20 cellular contexts compared by ENCODE assay signal in genomic region chr4:86730310-86730709, GRCh38.
A peak's percentile ranks its signal among the peaks of the same experiment; 100 is the strongest.
DNase-seq lines count a peak whose midpoint lies in the region; ATAC-seq, FAIRE-seq and TF ChIP-seq lines count a peak whose summit lies in the region.
"Had no signal": no experiment of that assay in that cellular context is flagged by ENCODE, and none has a peak within 500 bp of the region (broad histone marks: within the 10 kb centered on the region; RNA-seq: fewer than 3 reads in every experiment).

No MANE protein-coding gene starts in this region.

- intact Hi-C loops in CD4-positive, alpha-beta memory T cell (cut with micrococcal nuclease): no loop called here

- H3K27ac Mint-ChIP-seq in CD4-positive, alpha-beta memory T cell: peak overlapping the region in 3 of 7 donors; percentile 49 to 64 (median 64)
- no peak overlapping the region for H3K27ac Mint-ChIP-seq in GM23338
- H3K27ac Mint-ChIP-seq in activated CD4-positive, alpha-beta memory T cell treated with anti-CD3 and anti-CD28 coated beads, Interleukin-2, amount 10 ng/mL, durations not matched to agents 7 days and 5 days: no peak overlapping the region
- H3K27ac Mint-ChIP-seq: activated T-helper 2 cell treated with anti-CD3 and anti-CD28 coated beads, Interferon-gamma antibody, Interleukin-2, Interleukin-4, amounts not matched to agents 10 μg/mL and 5 μg/mL and 100 μg/mL, durations not matched to agents 14 hours and 24 hours and 36 hours had no signal

- peaks cover 0 to 5% of the 10 kb centered on the region in 2 donors for H3K27me3 Mint-ChIP-seq in CD4-positive, alpha-beta memory T cell
- no peaks in the 10 kb centered on the region for H3K27me3 Mint-ChIP-seq in GM23338 (ENCODE audit: insufficient read depth, low read depth, poor library complexity)
- no peaks in the 10 kb centered on the region for H3K27me3 Mint-ChIP-seq in activated CD4-positive, alpha-beta memory T cell treated with anti-CD3 and anti-CD28 coated beads, Interleukin-2, amount 10 ng/mL, durations not matched to agents 7 days and 5 days

- no peak for TF ChIP-seq CTCF in GM23338 (conservative IDR thresholded peaks at IDR 0.05; ENCODE audit: low read depth in 2 of 2)

- H3K4me1 ChIP-seq in CD4-positive, alpha-beta memory T cell (ENCODE audit: insufficient read depth, low read length): no peaks in the 10 kb centered on the region
- H3K4me1 ChIP-seq in GM23338 (ENCODE audit: insufficient read depth) (peaks cover 3% of the 10 kb centered on the region; the same call in 1 of the 2 replicates), small intestine (ENCODE audit: control insufficient read depth in 2 of 2, insufficient read depth in 1 of 2, low read depth in 1 of 2, low read length in 1 of 2) (no peaks in the 10 kb centered on the region)
- H3K4me1 ChIP-seq: Caco-2, colonic mucosa had no signal

- WGBS in small intestine, 3 donors: 67 to 73% (median 69%) methylated on average over 10 of the region's 10 CpGs

- no peaks in the 10 kb centered on the region for H4K20me1 ChIP-seq in GM23338 (replicated peaks; ENCODE audit: insufficient read depth)

- no peaks in the 10 kb centered on the region for H3F3A ChIP-seq in GM23338 (replicated peaks; ENCODE audit: low read depth)

- 0 out of 2 replicates have a peak, but pooled peaks cover 10% of the 10 kb centered on the region for H3K9me2 ChIP-seq in GM23338 (ENCODE audit: insufficient read depth)

- ATAC-seq in GM23338: peak; percentile 67

- peak; percentile 6 to 53 (median 44) for DNase-seq in CD4-positive, alpha-beta memory T cell
- DNase-seq in GM23338 (ENCODE audit: low spot score) (peak; percentile 68), iPS DF 4.7 (ENCODE audit: extremely low read depth, low spot score) (peak; percentile 2), SHP77 treated with DMSO at 0.1 percent for 48 hours (lab: John Stamatoyannopoulos, UW) (no peak), small intestine (no peak), NCI-H187 (lab: John Stamatoyannopoulos, UW) (no peak), SIG-M5 (lab: John Stamatoyannopoulos, UW) (no peak)
- DNase-seq in activated CD4-positive, alpha-beta memory T cell treated with anti-CD3 and anti-CD28 coated beads, Interleukin-2, amount 10 ng/mL, durations not matched to agents 7 days and 5 days: peak; percentile 35
- DNase-seq: Caco-2, colonic mucosa, GDM1, NCI-H1417, SW 1271, WERI-Rb-1 had no signal

- H3K4me3 ChIP-seq in CD4-positive, alpha-beta memory T cell (ENCODE audit: low read length in 2 of 2): no peak overlapping the region
- no peak overlapping the region for H3K4me3 ChIP-seq in GM23338
- H3K4me3 ChIP-seq in small intestine (ENCODE audit: low read depth in 1 of 2, low read length in 2 of 2): no peak overlapping the region
- H3K4me3 ChIP-seq: colonic mucosa, skin epidermis had no signal

- no peaks in the 10 kb centered on the region for H3K36me3 ChIP-seq in CD4-positive, alpha-beta memory T cell (ENCODE audit: insufficient read depth, low read length)
- H3K36me3 ChIP-seq in GM23338 (ENCODE audit: insufficient read depth): no peaks in the 10 kb centered on the region; the same call in none of the 2 replicates
- H3K36me3 ChIP-seq in small intestine (ENCODE audit: control insufficient read depth in 2 of 2, insufficient read depth in 2 of 2, low read length in 2 of 2): no peaks in the 10 kb centered on the region
- H3K36me3 ChIP-seq: colonic mucosa had no signal

- POLR2A ChIA-PET in CD4-positive, alpha-beta memory T cell (lab: Charles Lee; ENCODE audit: partially characterized antibody): interaction anchor here (1.5 kb wide), 1 partner anchor 10 kb away, joined by 4 read pairs; no protein-coding TSS in a partner anchor
- POLR2A ChIA-PET in activated CD4-positive, alpha-beta memory T cell treated with anti-CD3 and anti-CD28 coated beads, Interleukin-2, amount 10 ng/mL, durations not matched to agents 7 days and 5 days (lab: Charles Lee): no interaction called here

- peaks cover 3 to 61% of the 10 kb centered on the region in 2 donors for H3K36me3 Mint-ChIP-seq in CD4-positive, alpha-beta memory T cell
- peaks cover 67% of the 10 kb centered on the region for H3K36me3 Mint-ChIP-seq in GM23338 (ENCODE audit: low read depth)
- peaks cover 2% of the 10 kb centered on the region for H3K36me3 Mint-ChIP-seq in activated CD4-positive, alpha-beta memory T cell treated with anti-CD3 and anti-CD28 coated beads, Interleukin-2, amount 10 ng/mL, durations not matched to agents 7 days and 5 days (ENCODE audit: low read depth)

- peak overlapping the region in 2 of 8 donors; percentile 39 to 54 for H3K4me3 Mint-ChIP-seq in CD4-positive, alpha-beta memory T cell
- no peak overlapping the region for H3K4me3 Mint-ChIP-seq in GM23338
- H3K4me3 Mint-ChIP-seq in activated CD4-positive, alpha-beta memory T cell treated with anti-CD3 and anti-CD28 coated beads, Interleukin-2, amount 10 ng/mL, durations not matched to agents 7 days and 5 days: no peak overlapping the region

- peaks cover 0 to 4% (median 0%) of the 10 kb centered on the region in 4 donors for H3K4me1 Mint-ChIP-seq in CD4-positive, alpha-beta memory T cell
- H3K4me1 Mint-ChIP-seq in GM23338: peaks cover 2% of the 10 kb centered on the region; the same call in 1 of the 3 replicates
- peaks cover 4% of the 10 kb centered on the region for H3K4me1 Mint-ChIP-seq in activated CD4-positive, alpha-beta memory T cell treated with anti-CD3 and anti-CD28 coated beads, Interleukin-2, amount 10 ng/mL, durations not matched to agents 7 days and 5 days

- H2AFZ ChIP-seq in GM23338: no peak overlapping the region

- CTCF ChIA-PET in CD4-positive, alpha-beta memory T cell (lab: Charles Lee; ENCODE audit: partially characterized antibody): no interaction called here
- CTCF ChIA-PET in activated CD4-positive, alpha-beta memory T cell treated with anti-CD3 and anti-CD28 coated beads, Interleukin-2, amount 10 ng/mL, durations not matched to agents 7 days and 5 days (lab: Charles Lee): interaction anchor here (1.5 kb wide), 1 partner anchor 232 kb away, joined by 5 read pairs; no protein-coding TSS in a partner anchor

- no peaks in the 10 kb centered on the region for H3K9me3 ChIP-seq in CD4-positive, alpha-beta memory T cell (ENCODE audit: control insufficient read depth in 1 of 2, low read length in 2 of 2)
- no peaks in the 10 kb centered on the region for H3K9me3 ChIP-seq in small intestine (ENCODE audit: control insufficient read depth, low read depth)
- H3K9me3 ChIP-seq: Caco-2, colonic mucosa had no signal

- peaks cover 8% of the 10 kb centered on the region; the same call in 1 of the 2 replicates for H3K79me2 ChIP-seq in GM23338 (replicated peaks; ENCODE audit: insufficient read depth)

- no peaks in the 10 kb centered on the region for H3K27me3 ChIP-seq in CD4-positive, alpha-beta memory T cell (ENCODE audit: insufficient read depth, low read length)
- H3K27me3 ChIP-seq in GM23338 (ENCODE audit: insufficient read depth) (no peaks in the 10 kb centered on the region), small intestine (ENCODE audit: control insufficient read depth in 2 of 2, insufficient read depth in 2 of 2, low read length in 2 of 2) (no peaks in the 10 kb centered on the region)
- H3K27me3 ChIP-seq: colonic mucosa had no signal

- H3K4me2 ChIP-seq in GM23338: no peak overlapping the region
- H3K4me2 ChIP-seq: KMS-11 had no signal

- peaks cover 0 to 26% (median 14%) of the 10 kb centered on the region in 8 donors for H3K9me3 Mint-ChIP-seq in CD4-positive, alpha-beta memory T cell
- peaks cover 22% of the 10 kb centered on the region for H3K9me3 Mint-ChIP-seq in GM23338
- peaks cover 2% of the 10 kb centered on the region for H3K9me3 Mint-ChIP-seq in activated CD4-positive, alpha-beta memory T cell treated with anti-CD3 and anti-CD28 coated beads, Interleukin-2, amount 10 ng/mL, durations not matched to agents 7 days and 5 days
- H3K9me3 Mint-ChIP-seq: activated T-helper 2 cell treated with anti-CD3 and anti-CD28 coated beads, Interferon-gamma antibody, Interleukin-2, Interleukin-4, amounts not matched to agents 10 μg/mL and 5 μg/mL and 100 μg/mL, durations not matched to agents 14 hours and 24 hours and 36 hours had no signal

- no peak for FAIRE-seq in small intestine (lab: Jason Lieb, UNC)
- FAIRE-seq: frontal cortex had no signal

- no peak overlapping the region for H3K27ac ChIP-seq in CD4-positive, alpha-beta memory T cell (ENCODE audit: low read depth, low read length)
- H3K27ac ChIP-seq in GM23338 (ENCODE audit: low read depth): no peak overlapping the region
- H3K27ac ChIP-seq in small intestine (ENCODE audit: low read depth in 1 of 2, low read length in 1 of 2): no peak overlapping the region
- H3K27ac ChIP-seq: colonic mucosa, epithelial cell of prostate, KMS-11, RWPE1, skin epidermis, WERI-Rb-1 had no signal

TF ChIP-seq in GM23338, 12 proteins besides CTCF, POLR2A, EP300 and RAD21 (continues in another document):
- TF ChIP-seq POLR2AphosphoS5 (IDR thresholded peaks at IDR 0.05; ENCODE audit: low read depth): no peak
- no peak for TF ChIP-seq REST (IDR thresholded peaks at IDR 0.05; ENCODE audit: unreplicated experiment)
- TF ChIP-seq JUNB (IDR thresholded peaks at IDR 0.05; ENCODE audit: unreplicated experiment): no peak
- TF ChIP-seq ZNF331 (CRISPR knock-in tag; IDR thresholded peaks at IDR 0.05; ENCODE audit: low read depth): no peak
- TF ChIP-seq NANOG (IDR thresholded peaks at IDR 0.05; ENCODE audit: borderline replicate concordance): no peak
- TF ChIP-seq ZNF114 (CRISPR knock-in tag; IDR thresholded peaks at IDR 0.05): no peak

Comparison
In these comparisons a context has a peak if more than half of its experiments do, and no peak if none do; other contexts are left out.
1. DNase-seq: peak in CD4-positive, alpha-beta memory T cell (5 of 5), GM23338 (single experiment), activated CD4-positive, alpha-beta memory T cell treated with anti-CD3 and anti-CD28 coated beads, Interleukin-2, amount 10 ng/mL, durations not matched to agents 7 days and 5 days (single experiment) and iPS DF 4.7 (single experiment); none in SHP77 treated with DMSO at 0.1 percent for 48 hours (single experiment), small intestine (single experiment), NCI-H187 (0 of 2) and SIG-M5 (single experiment).